ENCODE assay signal across 34 cellular contexts in genomic region chr2:63195310-63195709, GRCh38.
"Had no signal": no experiment of that assay in that cellular context is flagged by ENCODE, and none has a peak within 500 bp of the region (broad histone marks: within the 10 kb centered on the region; RNA-seq: fewer than 3 reads in every experiment).

No MANE protein-coding gene starts in this region.

- H3K4me3 ChIP-seq: MG63 had no signal

- H3K27me3 ChIP-seq: MG63 had no signal

- H3K36me3 ChIP-seq: MG63 had no signal

- H3K4me2 ChIP-seq: KMS-11 had no signal

- H3K9me3 ChIP-seq: MG63 had no signal

- H3K9ac ChIP-seq: KMS-11 had no signal

- DNase-seq: Karpas-422, Kasumi-1, MG63, MM.1S, MV-4-11, NCI-H1048, NCI-H1092, NCI-H1092 treated with DMSO at 0.1 percent for 48 hours, NCI-H1105, NCI-H1105 treated with DMSO at 0.1 percent for 48 hours, NCI-H1436, NCI-H1436 treated with DMSO at 0.1 percent for 48 hours, NCI-H1694, NCI-H1694 treated with DMSO at 0.1 percent for 48 hours, NCI-H187, NCI-H187 treated with DMSO at 0.1 percent for 48 hours, NCI-H1930, NCI-H2029, NCI-H2029 treated with DMSO at 0.1 percent for 48 hours, NCI-H2081, NCI-H2081 treated with DMSO at 0.1 percent for 48 hours, NCI-H2107, NCI-H2171, NCI-H2171 treated with DMSO at 0.1 percent for 48 hours, NCI-H2227 treated with DMSO at 0.1 percent for 48 hours, NCI-H226, NCI-H345, NCI-H446, NCI-H446 treated with DMSO at 0.1 percent for 48 hours, NCI-H510A, NCI-H510A treated with DMSO at 0.1 percent for 48 hours, NCI-H524, NCI-H524 treated with DMSO at 0.1 percent for 48 hours had no signal

- H3K27ac ChIP-seq: KMS-11 had no signal
